8 cellular contexts compared by ENCODE assay signal in the genomic region with DNA sequence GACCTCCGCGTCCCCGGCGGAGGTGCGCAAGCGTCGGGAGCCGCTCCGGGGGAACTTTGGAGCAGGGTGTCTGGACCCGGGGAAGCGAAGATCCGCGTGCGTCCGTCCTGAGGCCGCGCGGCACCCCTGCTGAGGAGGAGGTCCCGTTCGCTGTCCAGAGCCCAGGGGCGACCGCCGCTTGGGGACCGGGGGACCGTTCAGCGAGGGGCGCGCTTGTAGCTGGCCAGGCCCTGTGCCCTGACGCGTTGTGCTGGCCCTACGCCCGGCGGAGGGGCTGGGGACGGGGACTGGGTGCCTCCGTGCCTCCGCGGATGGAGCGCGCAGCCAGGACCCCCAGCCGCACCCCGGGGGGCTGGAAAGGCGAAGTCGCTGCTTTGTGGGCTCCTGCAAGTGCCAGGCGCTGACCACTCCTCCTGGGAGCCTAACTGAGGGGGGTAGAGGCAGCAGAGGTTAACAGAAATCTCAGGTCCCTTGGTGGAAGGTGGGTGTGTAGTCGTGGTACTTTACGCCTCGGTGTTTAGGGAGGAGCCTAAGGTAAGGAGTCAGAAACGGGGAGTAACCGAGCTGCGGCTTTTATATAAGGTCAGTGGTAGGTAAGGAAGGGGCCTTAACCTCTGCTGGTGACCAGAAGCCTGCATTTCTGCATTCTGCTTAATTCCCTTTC. TPM values are rescaled to one million over a fixed set of nuclear protein-coding genes. Genes with fewer than 3 reads are reported as not detected.
A peak's percentile ranks its signal among the peaks of the same experiment; 100 is the strongest.
DNase-seq lines count a peak whose midpoint lies in the region; ATAC-seq and TF ChIP-seq lines count a peak whose summit lies in the region.

Gene PPARG (plus strand): TSS at position 605 of the 664 bp plus-strand sequence. CDS start 90,642 bp downstream, outside the sequence.

- TF ChIP-seq CTCF in fibroblast of mammary gland (conservative IDR thresholded peaks at IDR 0.05; ENCODE audit: control insufficient read depth, insufficient read depth, low read depth, low read length) (no peak), nephron progenitor cell (IDR thresholded peaks at IDR 0.05) (no peak)

- no peak within 1 kb of the TSS for H3K27ac Mint-ChIP-seq in activated CD4-positive, alpha-beta T cell treated with anti-CD3 and anti-CD28 coated beads, Interleukin-2, amount 10 ng/mL, durations not matched to agents 24 days and 14 days
- H3K27ac Mint-ChIP-seq in nephron progenitor cell = no peak within 1 kb of the TSS

- peaks cover 61% of the 10 kb centered on the region for H3K27me3 Mint-ChIP-seq in activated CD4-positive, alpha-beta T cell treated with anti-CD3 and anti-CD28 coated beads, Interleukin-2, amount 10 ng/mL, durations not matched to agents 24 days and 14 days
- H3K27me3 Mint-ChIP-seq in nephron progenitor cell (ENCODE audit: low read depth, poor library complexity) = peaks cover 77% of the 10 kb centered on the region

- H3K9me3 Mint-ChIP-seq in activated CD4-positive, alpha-beta T cell treated with anti-CD3 and anti-CD28 coated beads, Interleukin-2, amount 10 ng/mL, durations not matched to agents 24 days and 14 days = no peaks in the 10 kb centered on the region
- H3K9me3 Mint-ChIP-seq in nephron progenitor cell = peaks cover 10% of the 10 kb centered on the region

- H3K4me3 ChIP-seq in fibroblast of mammary gland (ENCODE audit: control insufficient read depth, low read depth, low read length) = peak within 1 kb of the TSS; percentile 70

- H3K4me1 Mint-ChIP-seq in activated CD4-positive, alpha-beta T cell treated with anti-CD3 and anti-CD28 coated beads, Interleukin-2, amount 10 ng/mL, durations not matched to agents 24 days and 14 days = peaks cover 3% of the 10 kb centered on the region
- no peaks in the 10 kb centered on the region for H3K4me1 Mint-ChIP-seq in nephron progenitor cell

- intact Hi-C loops in activated CD4-positive, alpha-beta T cell treated with anti-CD3 and anti-CD28 coated beads, Interleukin-2, amount 10 ng/mL, durations not matched to agents 24 days and 14 days (cut with micrococcal nuclease) = loop anchor here (5.0 kb wide), 3 partner anchors 101 to 194 kb away; partner anchors contain the start of gene TSEN2

- no peak for ATAC-seq in GM18519 (IDR thresholded peaks at IDR 0.05; ENCODE audit: low FRiP score, unreplicated experiment)
- no peak for ATAC-seq in GM18498 (IDR thresholded peaks at IDR 0.05; ENCODE audit: unreplicated experiment)

- H3K36me3 Mint-ChIP-seq in activated CD4-positive, alpha-beta T cell treated with anti-CD3 and anti-CD28 coated beads, Interleukin-2, amount 10 ng/mL, durations not matched to agents 24 days and 14 days (ENCODE audit: low read depth) = no peaks in the 10 kb centered on the region
- no peaks in the 10 kb centered on the region for H3K36me3 Mint-ChIP-seq in nephron progenitor cell (ENCODE audit: low read depth)

- DNase-seq in activated CD4-positive, alpha-beta T cell treated with anti-CD3 and anti-CD28 coated beads, Interleukin-2, amount 10 ng/mL, durations not matched to agents 24 days and 14 days = no peak
- DNase-seq in activated CD4-positive, alpha-beta T cell treated with anti-CD3 and anti-CD28 coated beads, Interleukin-2, amount 50 U/mL, for 48 hours = no peak
- DNase-seq in SKM-1 (lab: John Stamatoyannopoulos, UW; ENCODE audit: unreplicated experiment) (peak; percentile 72), fibroblast of mammary gland (ENCODE audit: low read depth) (peak; percentile 84), nephron progenitor cell (peak; percentile 56), NCI-H187 (lab: John Stamatoyannopoulos, UW) (no peak)

- H3K4me3 Mint-ChIP-seq in activated CD4-positive, alpha-beta T cell treated with anti-CD3 and anti-CD28 coated beads, Interleukin-2, amount 10 ng/mL, durations not matched to agents 24 days and 14 days = peak within 1 kb of the TSS; percentile 72
- H3K4me3 Mint-ChIP-seq in nephron progenitor cell = peak within 1 kb of the TSS; percentile 81

RNA-seq across cellular contexts. Expression of gene PPARG, which starts in this region (rescaled TPM):
- total RNA-seq in activated CD4-positive, alpha-beta T cell treated with anti-CD3 and anti-CD28 coated beads, Interleukin-2, amount 10 ng/mL, durations not matched to agents 24 days and 14 days = 4.6 and 5.1 TPM in 2 replicates

Comparison
In these comparisons a context has a peak if more than half of its experiments do, and no peak if none do; other contexts are left out.
1. DNase-seq: peak in SKM-1 (single experiment), fibroblast of mammary gland (single experiment) and nephron progenitor cell (single experiment); none in activated CD4-positive, alpha-beta T cell treated with anti-CD3 and anti-CD28 coated beads, Interleukin-2, amount 10 ng/mL, durations not matched to agents 24 days and 14 days (single experiment), activated CD4-positive, alpha-beta T cell treated with anti-CD3 and anti-CD28 coated beads, Interleukin-2, amount 50 U/mL, for 48 hours (0 of 2) and NCI-H187 (0 of 2).